ENCODE assay signal across 33 cellular contexts in genomic region chr9:20692554-20692953, GRCh38. TPM values are rescaled to one million over a fixed set of nuclear protein-coding genes. Genes with fewer than 3 reads are reported as not detected.
DNase-seq lines count a peak whose midpoint lies in the region; ATAC-seq, FAIRE-seq and TF ChIP-seq lines count a peak whose summit lies in the region.
"Had no signal": no experiment of that assay in that cellular context is flagged by ENCODE, and none has a peak within 500 bp of the region (broad histone marks: within the 10 kb centered on the region; RNA-seq: fewer than 3 reads in every experiment).

No MANE protein-coding gene starts in this region.

- TF ChIP-seq RAD21 in K562 (CRISPR knock-in tag; conservative IDR thresholded peaks at IDR 0.05 in 1 of 2, IDR thresholded peaks at IDR 0.05 in 1 of 2) = no peak

- peaks cover 6% of the 10 kb centered on the region; the same call in 2 of the 3 replicates for H3K79me2 ChIP-seq in K562 (ENCODE audit: control insufficient read depth, insufficient read depth, low read length)

- H3K4me1 Mint-ChIP-seq in stimulated activated naive CD8-positive, alpha-beta T cell treated with anti-CD3 and anti-CD28 coated beads, Interleukin-15, amount 100 ng/mL, for 72 hours = no peaks in the 10 kb centered on the region
- H3K4me1 Mint-ChIP-seq in activated CD4-positive, alpha-beta memory T cell treated with anti-CD3 and anti-CD28 coated beads for 36 hours (ENCODE audit: low read depth) = peaks cover 5% of the 10 kb centered on the region
- peaks cover 7% of the 10 kb centered on the region for H3K4me1 Mint-ChIP-seq in T-helper 2 cell treated with Interferon-gamma antibody and Interleukin-4, amounts not matched to agents 5 μg/mL and 100 μg/mL, for 36 hours (ENCODE audit: low read depth)
- H3K4me1 Mint-ChIP-seq: activated T-helper 17 cell treated with anti-CD3 and anti-CD28 coated beads, Interleukin-2, amount 50 U/mL, for 72 hours had no signal

- CTCF ChIA-PET in K562 (lab: Yijun Ruan, JAX; ENCODE audit: low intra/inter-chr PET ratio) (no interaction called here), GM10248 (lab: Yijun Ruan, JAX) (interaction anchor here (1.5 kb wide), 1 partner anchor 68 kb away, joined by 3 read pairs; no protein-coding TSS in a partner anchor)
- CTCF ChIA-PET in activated CD4-positive, alpha-beta memory T cell treated with anti-CD3 and anti-CD28 coated beads for 36 hours (lab: Charles Lee) = no interaction called here

- H3K9me3 Mint-ChIP-seq in stimulated activated naive CD8-positive, alpha-beta T cell treated with anti-CD3 and anti-CD28 coated beads, Interleukin-15, amount 100 ng/mL, for 72 hours = no peaks in the 10 kb centered on the region
- no peaks in the 10 kb centered on the region for H3K9me3 Mint-ChIP-seq in activated CD4-positive, alpha-beta memory T cell treated with anti-CD3 and anti-CD28 coated beads for 36 hours
- H3K9me3 Mint-ChIP-seq in T-helper 2 cell treated with Interferon-gamma antibody and Interleukin-4, amounts not matched to agents 5 μg/mL and 100 μg/mL, for 36 hours = no peaks in the 10 kb centered on the region
- H3K9me3 Mint-ChIP-seq: activated T-helper 17 cell treated with anti-CD3 and anti-CD28 coated beads, Interleukin-2, amount 50 U/mL, for 72 hours; CD4-positive, alpha-beta T cell; H9; neural progenitor cell had no signal

- no peak overlapping the region for H3K4me3 Mint-ChIP-seq in stimulated activated naive CD8-positive, alpha-beta T cell treated with anti-CD3 and anti-CD28 coated beads, Interleukin-15, amount 100 ng/mL, for 72 hours
- H3K4me3 Mint-ChIP-seq in activated CD4-positive, alpha-beta memory T cell treated with anti-CD3 and anti-CD28 coated beads for 36 hours = no peak overlapping the region
- no peak overlapping the region for H3K4me3 Mint-ChIP-seq in T-helper 2 cell treated with Interferon-gamma antibody and Interleukin-4, amounts not matched to agents 5 μg/mL and 100 μg/mL, for 36 hours
- H3K4me3 Mint-ChIP-seq: activated T-helper 17 cell treated with anti-CD3 and anti-CD28 coated beads, Interleukin-2, amount 50 U/mL, for 72 hours; CD4-positive, alpha-beta T cell; H9; neural progenitor cell had no signal

- POLR2A ChIA-PET in K562 (lab: Yijun Ruan, JAX) (interaction anchor here (1.1 kb wide), 1 partner anchor 9 kb away, joined by 12 read pairs; the partner anchor contains the start of gene FOCAD), GM10248 (lab: Yijun Ruan, JAX) (no interaction called here)
- POLR2A ChIA-PET in activated CD4-positive, alpha-beta memory T cell treated with anti-CD3 and anti-CD28 coated beads for 36 hours (lab: Charles Lee) = interaction anchor here (1.0 kb wide), 1 partner anchor 9 kb away, joined by 3 read pairs; the partner anchor contains the start of gene FOCAD

- H4K20me1 ChIP-seq in K562 (replicated peaks; ENCODE audit: control insufficient read depth, insufficient read depth, low read length) = peaks cover 5% of the 10 kb centered on the region; the same call in 1 of the 2 replicates

- intact Hi-C loops in K562 (cut with micrococcal nuclease) = no loop called here
- intact Hi-C loops in activated CD4-positive, alpha-beta memory T cell treated with anti-CD3 and anti-CD28 coated beads for 36 hours (cut with micrococcal nuclease) = no loop called here

- H3K4me1 ChIP-seq in K562 (replicated peaks in 1 of 2; ENCODE audit: control insufficient read depth in 2 of 2, insufficient read depth in 2 of 2, low read length in 2 of 2) (peaks cover 0 to 12% of the 10 kb centered on the region in 2 experiments; a peak in 2 of 5 replicates), mesodermal cell (ENCODE audit: control insufficient read depth, insufficient read depth, low read length, poor library complexity, severe bottlenecking) (peaks cover 16% of the 10 kb centered on the region)

- no peaks in the 10 kb centered on the region for H3K27me3 Mint-ChIP-seq in stimulated activated naive CD8-positive, alpha-beta T cell treated with anti-CD3 and anti-CD28 coated beads, Interleukin-15, amount 100 ng/mL, for 72 hours
- no peaks in the 10 kb centered on the region for H3K27me3 Mint-ChIP-seq in activated CD4-positive, alpha-beta memory T cell treated with anti-CD3 and anti-CD28 coated beads for 36 hours
- no peaks in the 10 kb centered on the region for H3K27me3 Mint-ChIP-seq in T-helper 2 cell treated with Interferon-gamma antibody and Interleukin-4, amounts not matched to agents 5 μg/mL and 100 μg/mL, for 36 hours (ENCODE audit: low read depth)
- H3K27me3 Mint-ChIP-seq: activated T-helper 17 cell treated with anti-CD3 and anti-CD28 coated beads, Interleukin-2, amount 50 U/mL, for 72 hours; CD4-positive, alpha-beta T cell had no signal

- 4% methylated on average over 4 of the region's 5 CpGs for WGBS in K562 (ENCODE audit: insufficient coverage, low coverage, missing lambda C conversion rate)
- WGBS in mesodermal cell (ENCODE audit: insufficient coverage in 2 of 2), 2 experiments = 48 to 80% methylated on average over 2 to 4 of the region's 5 CpGs

- no peak for TF ChIP-seq POLR2A in K562 (conservative IDR thresholded peaks at IDR 0.05)

- no peaks in the 10 kb centered on the region for H3K27me3 ChIP-seq in K562 (ENCODE audit: control insufficient read depth in 2 of 2, insufficient read depth in 2 of 2, low read length in 2 of 2)
- H3K27me3 ChIP-seq: neural progenitor cell, sigmoid colon, thyroid gland had no signal

- TF ChIP-seq CTCF in K562 (IDR thresholded peaks at IDR 0.05 in 2 of 3, conservative IDR thresholded peaks at IDR 0.05 in 1 of 3; ENCODE audit: insufficient read depth in 2 of 3, low read depth in 1 of 3, low read length in 3 of 3) (no peak), GM10248 (IDR thresholded peaks at IDR 0.05; ENCODE audit: control extremely low read depth, extremely low read depth, low read depth, missing control alignments) (no peak)

- DNase-seq in stimulated activated naive CD8-positive, alpha-beta T cell treated with anti-CD3 and anti-CD28 coated beads, Interleukin-15, Interleukin-2, amounts not matched to agents 100 U/mL and 50 U/mL, for 24 hours = no peak
- DNase-seq in stimulated activated naive CD8-positive, alpha-beta T cell treated with anti-CD3 and anti-CD28 coated beads, Interleukin-15, amount 100 ng/mL, for 72 hours = no peak
- DNase-seq in K562 (ENCODE audit: extremely low read depth in 1 of 4, low spot score in 3 of 4) (peak in 2 of 4 experiments; percentile 15 to 38), GM10248 (ENCODE audit: extremely low spot score) (no peak), NCI-H1436 treated with DMSO at 0.1 percent for 48 hours (lab: John Stamatoyannopoulos, UW) (no peak)
- DNase-seq in activated CD4-positive, alpha-beta memory T cell treated with anti-CD3 and anti-CD28 coated beads for 36 hours = no peak
- no peak for DNase-seq in T-helper 2 cell treated with Interferon-gamma antibody and Interleukin-4, amounts not matched to agents 5 μg/mL and 100 μg/mL, for 36 hours (ENCODE audit: low spot score)
- DNase-seq: activated CD4-positive, alpha-beta T cell treated with anti-CD3 and anti-CD28 coated beads, Interleukin-2, amount 50 U/mL, for 48 hours; activated naive CD4-positive, alpha-beta T cell treated with anti-CD3 and anti-CD28 coated beads, Interleukin-2, amount 50 U/mL, for 16 hours; aorta; CD4-positive, alpha-beta T cell; central memory CD4-positive, alpha-beta T cell; dermis blood vessel endothelial cell; DMS153; GDM1; H9; KG1; MM.1S; NCI-H1417; NCI-H2081 treated with DMSO at 0.1 percent for 48 hours; NCI-H446 treated with DMSO at 0.1 percent for 48 hours; NCI-H82; posterior cingulate gyrus; sigmoid colon; stimulated activated naive CD4-positive, alpha-beta T cell treated with Interleukin-2 at 50 U/mL for 16 hours; T-helper 1 cell had no signal

- no peak overlapping the region for H3K27ac Mint-ChIP-seq in stimulated activated naive CD8-positive, alpha-beta T cell treated with anti-CD3 and anti-CD28 coated beads, Interleukin-15, amount 100 ng/mL, for 72 hours
- H3K27ac Mint-ChIP-seq in activated CD4-positive, alpha-beta memory T cell treated with anti-CD3 and anti-CD28 coated beads for 36 hours = no peak overlapping the region
- H3K27ac Mint-ChIP-seq in T-helper 2 cell treated with Interferon-gamma antibody and Interleukin-4, amounts not matched to agents 5 μg/mL and 100 μg/mL, for 36 hours = no peak overlapping the region
- H3K27ac Mint-ChIP-seq: activated T-helper 17 cell treated with anti-CD3 and anti-CD28 coated beads, Interleukin-2, amount 50 U/mL, for 72 hours; CD4-positive, alpha-beta T cell; neural progenitor cell had no signal

- no peaks in the 10 kb centered on the region for H3K36me3 Mint-ChIP-seq in activated CD4-positive, alpha-beta memory T cell treated with anti-CD3 and anti-CD28 coated beads for 36 hours
- peaks cover 6% of the 10 kb centered on the region for H3K36me3 Mint-ChIP-seq in T-helper 2 cell treated with Interferon-gamma antibody and Interleukin-4, amounts not matched to agents 5 μg/mL and 100 μg/mL, for 36 hours (ENCODE audit: low read depth)

- H3K9me1 ChIP-seq in K562 (ENCODE audit: control insufficient read depth, insufficient read depth, low read length) = no peaks in the 10 kb centered on the region

- TF ChIP-seq EP300 in K562 (IDR thresholded peaks at IDR 0.05; ENCODE audit: low read length) = no peak

- H2AFZ ChIP-seq in K562 (ENCODE audit: low read depth, low read length) = no peak overlapping the region
- H2AFZ ChIP-seq: neural progenitor cell had no signal

- in situ Hi-C loops in K562 (cut with MboI) = no loop called here

- H3K4me3 ChIP-seq in K562 (no peak overlapping the region), mesodermal cell (ENCODE audit: extremely low read depth, insufficient read depth, low read length, poor library complexity, severe bottlenecking) (no peak overlapping the region)
- H3K4me3 ChIP-seq: neural progenitor cell, sigmoid colon, thyroid gland had no signal

- H3K36me3 ChIP-seq in K562 (ENCODE audit: control insufficient read depth, insufficient read depth, low read length) = no peaks in the 10 kb centered on the region
- peaks cover 8% of the 10 kb centered on the region for H3K36me3 ChIP-seq in mesodermal cell (ENCODE audit: control insufficient read depth, insufficient read depth, low read length)
- H3K36me3 ChIP-seq: neural progenitor cell, sigmoid colon, thyroid gland had no signal

- H3K4me2 ChIP-seq in K562 (ENCODE audit: insufficient read depth, low read length) = peak overlapping the region; percentile 50; the same call in 1 of the 2 replicates
- H3K4me2 ChIP-seq: neural progenitor cell had no signal

- BruUV-seq in K562 (replicated peaks; lab: Mats Ljungman, UMichigan) = no TSS peak

- H3K9me3 ChIP-seq in K562 (replicated peaks; ENCODE audit: control insufficient read depth, insufficient read depth, low read depth, low read length) (no peaks in the 10 kb centered on the region), mesodermal cell (ENCODE audit: control insufficient read depth, low read length) (no peaks in the 10 kb centered on the region)
- H3K9me3 ChIP-seq: sigmoid colon, thyroid gland had no signal

- no peak overlapping the region for H3K9ac ChIP-seq in K562 (ENCODE audit: insufficient read depth in 1 of 2, low read depth in 2 of 2, low read length in 2 of 2)
- H3K9ac ChIP-seq: neural progenitor cell had no signal

- FAIRE-seq in K562 (lab: Jason Lieb, UNC) = peak; percentile 71
- FAIRE-seq: A204.1, TTC549 had no signal

- H3K27ac ChIP-seq in K562 (ENCODE audit: extremely low read depth, low read depth, low read length) (peak overlapping the region; percentile 40; the same call in 2 of the 3 replicates), mesodermal cell (ENCODE audit: low read depth, low read length, severe bottlenecking) (peak overlapping the region; percentile 65)
- H3K27ac ChIP-seq: neural progenitor cell, sigmoid colon had no signal

- ATAC-seq in stimulated activated naive CD8-positive, alpha-beta T cell treated with anti-CD3 and anti-CD28 coated beads, Interleukin-15, Interleukin-2, amounts not matched to agents 100 U/mL and 50 U/mL, for 24 hours = peak; percentile 40
- no peak for ATAC-seq in stimulated activated naive CD8-positive, alpha-beta T cell treated with anti-CD3 and anti-CD28 coated beads, Interleukin-15, amount 100 ng/mL, for 72 hours
- peak; percentile 67 for ATAC-seq in K562
- ATAC-seq: activated CD4-positive, CD25-positive, alpha-beta regulatory T cell treated with anti-CD3 and anti-CD28 coated beads, Interleukin-2, amount 50 U/mL, for 24 hours; activated T-helper 17 cell treated with anti-CD3 and anti-CD28 coated beads, Interleukin-2, amount 50 U/mL, for 72 hours had no signal

RNA-seq across cellular contexts. Expression of gene FOCAD, which starts 8.5 kb away (rescaled TPM):
- total RNA-seq in K562 (2011; cell fraction: chromatin; rRNA removed; ENCODE audit: low replicate concordance) = 11.6 and 19.4 TPM in 2 replicates
- total RNA-seq in K562 (2011; cell fraction: nucleolus; rRNA removed) = 3.4 and 3.8 TPM in 2 replicates
- total RNA-seq in K562 (2011; cell fraction: nucleoplasm; rRNA removed) = 5.0 and 9.6 TPM in 2 replicates
- 0.20 and 1.6 TPM in 2 replicates for total RNA-seq in K562 (2014; rRNA removed)
- 1.1 and 1.4 TPM in 2 replicates for total RNA-seq in K562 (2014; rRNA removed; fragmentation: Illumina TruSeq; extraction: Trizol)
- 0.98 and 1.0 TPM in 2 replicates for total RNA-seq in K562 (2015; rRNA removed; fragmentation: Illumina TruSeq; extraction: Trizol)
- total RNA-seq in K562 (2021) = 1.5 and 2.1 TPM in 2 replicates
- polyA plus RNA-seq in K562 (2011; rRNA removed) = 1.9 TPM in 2 replicates
- polyA plus RNA-seq in K562 (2011; cell fraction: cytosol; rRNA removed) = 0.04 TPM in 2 replicates
- 1.2 and 2.0 TPM in 2 replicates for polyA plus RNA-seq in K562 (2011; cell fraction: nucleus; rRNA removed)
- 1.00 and 3.0 TPM in 2 replicates for polyA plus RNA-seq in K562 (2012)
- polyA plus RNA-seq in K562 (2014; fragmentation: Illumina TruSeq; extraction: Trizol) = 0.13 and 0.75 TPM in 2 replicates
- polyA plus RNA-seq in K562 (2014; fragmentation: Nextera tagmentation; extraction: Ambion mirVana) = 1 to 10 TPM; 2.1 to 2.4 TPM
- 0.24 and 0.57 TPM in 2 replicates for polyA plus RNA-seq in K562 (2014; rRNA removed)
- polyA minus RNA-seq in K562 (2011; rRNA and poly(A)+ RNA removed) = 3.8 and 4.3 TPM in 2 replicates
- polyA minus RNA-seq in K562 (2011; cell fraction: cytosol; rRNA and poly(A)+ RNA removed) = 0.19 and 1.5 TPM in 2 replicates
- 5.5 and 11.8 TPM in 2 replicates for polyA minus RNA-seq in K562 (2011; cell fraction: nucleus; rRNA and poly(A)+ RNA removed)
- 53.6 TPM for polyA plus RNA-seq in mesodermal cell (2013, experiment 1 of 2)
- 48.9 TPM for polyA plus RNA-seq in mesodermal cell (2013, experiment 2 of 2)
- 10 to 100 TPM; 35.4 to 37.1 TPM for total RNA-seq in activated CD4-positive, alpha-beta memory T cell treated with anti-CD3 and anti-CD28 coated beads for 36 hours
